Comparison of ENCODE assay signal across 1 cellular context in genomic region chr9:37119907-37120839, GRCh38.
A peak's percentile ranks its signal among the peaks of the same experiment; 100 is the strongest.
TF ChIP-seq lines count a peak whose summit lies in the region.

Gene ZCCHC7, plus strand, starts transcription at chr9:37120574.

TF ChIP-seq in K562, 482 proteins besides CTCF, POLR2A, EP300 and RAD21 (continued from another document and continues in another):
- no peak for TF ChIP-seq ZNF318 (IDR thresholded peaks at IDR 0.05; ENCODE audit: borderline replicate concordance in 1 of 2, low read depth in 1 of 2)
- TF ChIP-seq FIP1L1 (IDR thresholded peaks at IDR 0.05; ENCODE audit: low read depth, low read length, poor library complexity, severe bottlenecking) = peak; percentile 87
- TF ChIP-seq ATF4 (CRISPR knock-in tag; IDR thresholded peaks at IDR 0.05) = peak; percentile 44
- peak; percentile 94 for TF ChIP-seq GATAD2A (IDR thresholded peaks at IDR 0.05)
- peak; percentile 78 for TF ChIP-seq REST (CRISPR knock-in tag; IDR thresholded peaks at IDR 0.05; ENCODE audit: low read depth)
- peak; percentile 81 for TF ChIP-seq SIN3B (IDR thresholded peaks at IDR 0.05; ENCODE audit: low read depth)
- no peak for TF ChIP-seq UBTF (IDR thresholded peaks at IDR 0.05; ENCODE audit: borderline replicate concordance in 1 of 2, low read depth in 2 of 2, low read length in 2 of 2)
- TF ChIP-seq SREBF1 (IDR thresholded peaks at IDR 0.05; ENCODE audit: borderline replicate concordance, low read depth, low read length) = 0 out of 2 replicates have a peak, but pooled peaks have one; percentile 8
- TF ChIP-seq HDGF (IDR thresholded peaks at IDR 0.05) = 0 out of 2 replicates have a peak, but pooled peaks have one; percentile 39
- no peak for TF ChIP-seq TRIM25 (IDR thresholded peaks at IDR 0.05; ENCODE audit: borderline replicate concordance)
- peak; percentile 83; the same call in 1 of the 2 replicates for TF ChIP-seq PHF8 (IDR thresholded peaks at IDR 0.05; ENCODE audit: borderline replicate concordance, low read length)
- peak; percentile 91 for TF ChIP-seq KLF13 (tag; IDR thresholded peaks at IDR 0.05; ENCODE audit: borderline replicate concordance, low read depth)
- peak; percentile 90 for TF ChIP-seq CREB1 (IDR thresholded peaks at IDR 0.05)
- TF ChIP-seq CREB1 (CRISPR knock-in tag; IDR thresholded peaks at IDR 0.05) = peak; percentile 84
- TF ChIP-seq RCOR1 (IDR thresholded peaks at IDR 0.05; ENCODE audit: borderline replicate concordance in 1 of 2, low read depth in 2 of 2, low read length in 2 of 2) = peak in 1 of 2 experiments; percentile 71; a peak in 1 of 4 replicates
- peak; percentile 80; the same call in 1 of the 2 replicates for TF ChIP-seq ZNF175 (CRISPR knock-in tag; IDR thresholded peaks at IDR 0.05; ENCODE audit: low read depth)
- peak; percentile 88 for TF ChIP-seq ZNF12 (CRISPR knock-in tag; IDR thresholded peaks at IDR 0.05)
- no peak for TF ChIP-seq NCOA2 (IDR thresholded peaks at IDR 0.05; ENCODE audit: partially characterized antibody in 2 of 2)
- peak; percentile 91 for TF ChIP-seq ATF7 (IDR thresholded peaks at IDR 0.05)
- no peak for TF ChIP-seq SMAD2 (IDR thresholded peaks at IDR 0.05; ENCODE audit: low read depth, low read length)
- TF ChIP-seq SMARCA5 (IDR thresholded peaks at IDR 0.05) = no peak
- peak; percentile 65 to 81; a peak in 3 of 4 replicates for TF ChIP-seq SIX5 (IDR thresholded peaks at IDR 0.05; ENCODE audit: borderline replicate concordance in 1 of 2, insufficient read depth in 1 of 2, low read depth in 1 of 2, low read length in 2 of 2)
- peak; percentile 99 for TF ChIP-seq SREBF2 (CRISPR knock-in tag; IDR thresholded peaks at IDR 0.05)
- TF ChIP-seq THAP12 (CRISPR knock-in tag; IDR thresholded peaks at IDR 0.05) = peak; percentile 91
- TF ChIP-seq ZNF165 (CRISPR knock-in tag; IDR thresholded peaks at IDR 0.05; ENCODE audit: borderline replicate concordance) = peak; percentile 87; the same call in 1 of the 2 replicates
- TF ChIP-seq EWSR1 (IDR thresholded peaks at IDR 0.05; ENCODE audit: borderline replicate concordance, low read depth, partially characterized antibody) = no peak
- TF ChIP-seq TGIF2 (CRISPR knock-in tag; IDR thresholded peaks at IDR 0.05) = peak; percentile 94; the same call in 1 of the 2 replicates
- TF ChIP-seq KLF1 (tag; IDR thresholded peaks at IDR 0.05) = peak; percentile 98
- peak; percentile 97 for TF ChIP-seq NKRF (IDR thresholded peaks at IDR 0.05; ENCODE audit: borderline replicate concordance)
- no peak for TF ChIP-seq ZNF274 (IDR thresholded peaks at IDR 0.05; ENCODE audit: borderline replicate concordance, low read depth, low read length)
- peak; percentile 95 for TF ChIP-seq ZNF431 (CRISPR knock-in tag; IDR thresholded peaks at IDR 0.05)
- TF ChIP-seq POLR2G (IDR thresholded peaks at IDR 0.05; ENCODE audit: low read depth, low read length) = peak; percentile 99
- peak in 1 of 2 experiments; percentile 82; a peak in 1 of 4 replicates for TF ChIP-seq ZNF639 (CRISPR knock-in tag; conservative IDR thresholded peaks at IDR 0.05 in 1 of 2, IDR thresholded peaks at IDR 0.05 in 1 of 2)
- TF ChIP-seq MEIS2 (IDR thresholded peaks at IDR 0.05; ENCODE audit: partially characterized antibody) = peak; percentile 89
